8 cellular contexts compared by ENCODE assay signal in the genomic region with DNA sequence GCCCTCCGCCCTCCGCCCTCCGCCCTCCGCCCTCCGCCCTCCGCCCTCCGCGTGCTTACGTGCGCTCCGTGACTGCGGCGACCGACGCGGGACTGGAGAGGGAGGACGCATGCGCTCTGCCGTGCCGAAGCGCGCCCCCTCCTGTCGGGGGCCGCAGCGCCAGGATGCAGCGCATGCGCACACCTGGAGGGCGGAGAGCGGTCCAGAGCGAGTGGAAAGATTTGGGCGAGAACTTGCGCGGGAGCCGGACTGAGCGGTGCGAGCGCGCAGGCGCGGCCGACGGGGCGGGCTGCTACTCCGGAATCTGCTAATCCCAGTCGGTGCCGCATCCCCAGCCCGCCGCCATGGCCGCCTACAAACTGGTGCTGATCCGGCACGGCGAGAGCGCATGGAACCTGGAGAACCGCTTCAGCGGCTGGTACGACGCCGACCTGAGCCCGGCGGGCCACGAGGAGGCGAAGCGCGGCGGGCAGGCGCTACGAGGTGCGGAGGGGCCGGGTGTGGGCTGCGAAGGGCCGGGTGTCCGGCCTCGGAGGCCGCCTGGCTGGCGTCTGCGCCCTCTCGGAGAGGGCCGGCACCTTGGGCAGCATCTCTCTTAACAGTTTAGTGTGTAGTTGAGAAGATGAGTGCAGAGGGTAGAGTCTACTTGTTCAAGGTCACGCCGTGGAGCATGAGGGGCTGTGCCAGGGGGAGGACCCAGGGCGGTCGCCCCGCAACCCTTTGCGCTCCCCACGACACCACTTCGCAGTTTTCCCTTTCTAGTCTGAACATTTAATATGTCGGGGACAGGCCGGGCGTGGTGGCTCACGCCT. TPM values are rescaled to one million over a fixed set of nuclear protein-coding genes. Genes with fewer than 3 reads are reported as not detected.
DNase-seq lines count a peak whose midpoint lies in the region; TF ChIP-seq lines count a peak whose summit lies in the region.

A gene (plus strand): TSS at position 228 of the 812 bp plus-strand sequence. CDS start 117 bp downstream, at position 345.

- peak within 1 kb of the TSS; percentile 70 for H3K27ac ChIP-seq in neural cell (ENCODE audit: low read length)
- peak within 1 kb of the TSS; percentile 90 to 95 (median 92) for H3K27ac ChIP-seq in stomach

- H2AFZ ChIP-seq in Loucy (ENCODE audit: low read length), result peak within 1 kb of the TSS; percentile 99
- H2AFZ ChIP-seq in neural cell (ENCODE audit: low read depth, low read length), result peak within 1 kb of the TSS; percentile 45

- peaks cover 60% of the 10 kb centered on the region for H3K79me2 ChIP-seq in Loucy (ENCODE audit: insufficient read depth, low read length)
- H3K79me2 ChIP-seq in neural cell (replicated peaks; ENCODE audit: insufficient read depth, low read length), result peaks cover 27% of the 10 kb centered on the region

- no peak for TF ChIP-seq RAD21 in neural cell (conservative IDR thresholded peaks at IDR 0.05)

- peak within 1 kb of the TSS; percentile 99 for H3K4me3 ChIP-seq in H7 (ENCODE audit: insufficient read depth, low read depth, low read length)
- peak within 1 kb of the TSS; percentile 99 for H3K4me3 ChIP-seq in Loucy (ENCODE audit: low read length, poor library complexity, severe bottlenecking)
- peak within 1 kb of the TSS; percentile 96 for H3K4me3 ChIP-seq in fibroblast of the aortic adventitia (ENCODE audit: low read depth, low read length)
- peak within 1 kb of the TSS; percentile 92 for H3K4me3 ChIP-seq in neural cell (ENCODE audit: low read length)
- peak within 1 kb of the TSS; percentile 69 to 88 (median 84) for H3K4me3 ChIP-seq in stomach

- peak within 1 kb of the TSS; percentile 99 for H3K4me2 ChIP-seq in Loucy (ENCODE audit: low read depth, low read length, poor library complexity, severe bottlenecking)
- peak within 1 kb of the TSS; percentile 95 for H3K4me2 ChIP-seq in neural cell (ENCODE audit: low read length)

- peak; percentile 86 for TF ChIP-seq POLR2A in Raji (IDR thresholded peaks at IDR 0.05; ENCODE audit: insufficient read depth, low read depth, low read length)
- TF ChIP-seq POLR2A in stomach (IDR thresholded peaks at IDR 0.05), result peak in 1 of 4 donors; percentile 16

- 0 to 3% (median 0%) methylated on average over 35 to 86 of the region's 90 CpGs for WGBS in stomach, 5 donors

- H4K20me1 ChIP-seq in Loucy (ENCODE audit: insufficient read depth, low read length, poor library complexity, severe bottlenecking) (peaks cover 41% of the 10 kb centered on the region), neural cell (ENCODE audit: insufficient read depth) (no peaks in the 10 kb centered on the region)

- DNase-seq in H7, result peak; percentile 100
- peak; percentile 95 for DNase-seq in activated effector memory CD4-positive, alpha-beta T cell treated with Interleukin-2 at 50 U/mL for 16 hours
- DNase-seq in fibroblast of the aortic adventitia (ENCODE audit: low read depth), result peak; percentile 96
- DNase-seq in stomach, result peak; percentile 95

- H3K9ac ChIP-seq in ES-I3 (ENCODE audit: low read depth, low read length), result peak within 1 kb of the TSS; percentile 100
- peak within 1 kb of the TSS; percentile 97 for H3K9ac ChIP-seq in Loucy (ENCODE audit: low read depth, low read length, poor library complexity, severe bottlenecking)
- peak within 1 kb of the TSS; percentile 71 for H3K9ac ChIP-seq in neural cell (ENCODE audit: low read length)

- H3K36me3 ChIP-seq in ES-I3 (ENCODE audit: insufficient read depth, low read length), result peaks cover 14% of the 10 kb centered on the region
- peaks cover 20% of the 10 kb centered on the region for H3K36me3 ChIP-seq in H7 (replicated peaks; ENCODE audit: control insufficient read depth, insufficient read depth, low read length)
- peaks cover 27% of the 10 kb centered on the region; the same call in 1 of the 2 replicates for H3K36me3 ChIP-seq in Loucy (ENCODE audit: insufficient read depth, low read length)
- H3K36me3 ChIP-seq in neural cell (ENCODE audit: insufficient read depth, low read length), result no peaks in the 10 kb centered on the region
- H3K36me3 ChIP-seq in stomach, result peaks cover 7 to 21% (median 20%) of the 10 kb centered on the region in 4 donors

- no peaks in the 10 kb centered on the region for H3K9me2 ChIP-seq in Loucy (replicated peaks; ENCODE audit: low read depth, low read length)
- H3K9me2 ChIP-seq in neural cell (ENCODE audit: insufficient read depth, low read length), result no peaks in the 10 kb centered on the region

- H3K27me3 ChIP-seq in H7 (ENCODE audit: control insufficient read depth, insufficient read depth, low read length), result no peaks in the 10 kb centered on the region
- peaks cover 6% of the 10 kb centered on the region for H3K27me3 ChIP-seq in Loucy (ENCODE audit: insufficient read depth, low read length, poor library complexity, severe bottlenecking)
- no peaks in the 10 kb centered on the region for H3K27me3 ChIP-seq in neural cell (ENCODE audit: insufficient read depth, low read depth, low read length)
- no peaks in the 10 kb centered on the region for H3K27me3 ChIP-seq in stomach

- H3F3A ChIP-seq in Loucy (ENCODE audit: low read depth) (no peaks in the 10 kb centered on the region), neural cell (ENCODE audit: insufficient read depth, low read length, poor library complexity, severe bottlenecking) (no peaks in the 10 kb centered on the region)

- intact Hi-C loops in stomach (cut with DNase I; ENCODE audit: low total_unique reads), result no loop called here

- TF ChIP-seq EP300 in neural cell (conservative IDR thresholded peaks at IDR 0.05; ENCODE audit: poor library complexity, severe bottlenecking), result peak; percentile 24
- no peak for TF ChIP-seq EP300 in stomach (IDR thresholded peaks at IDR 0.05)

- TF ChIP-seq CTCF in Loucy (conservative IDR thresholded peaks at IDR 0.05; ENCODE audit: low read length) (peak; percentile 56), fibroblast of the aortic adventitia (IDR thresholded peaks at IDR 0.05; ENCODE audit: insufficient read depth, low read length) (peak; percentile 74), neural cell (IDR thresholded peaks at IDR 0.05; ENCODE audit: poor library complexity, severe bottlenecking) (peak; percentile 93), stomach (IDR thresholded peaks at IDR 0.05) (peak in 5 of 7 experiments; percentile 11 to 68 (median 66))

- no peaks in the 10 kb centered on the region for H3K9me3 ChIP-seq in ES-I3 (ENCODE audit: control insufficient read depth, insufficient read depth, low read length)
- no peaks in the 10 kb centered on the region for H3K9me3 ChIP-seq in Loucy (ENCODE audit: insufficient read depth, low read depth, low read length)
- H3K9me3 ChIP-seq in neural cell (ENCODE audit: low read length), result no peaks in the 10 kb centered on the region
- no peaks in the 10 kb centered on the region for H3K9me3 ChIP-seq in stomach

- H3K4me1 ChIP-seq in ES-I3 (ENCODE audit: insufficient read depth, low read length) (peaks cover 4% of the 10 kb centered on the region; the same call in 1 of the 2 replicates), Loucy (ENCODE audit: insufficient read depth, low read length, poor library complexity, severe bottlenecking) (peaks cover 27% of the 10 kb centered on the region), stomach (peaks cover 21 to 49% (median 34%) of the 10 kb centered on the region in 4 donors)

TF ChIP-seq in neural cell, 6 proteins besides CTCF, POLR2A, EP300 and RAD21:
- TF ChIP-seq POLR2AphosphoS5 (IDR thresholded peaks at IDR 0.05) (peak; percentile 53), EZH2 (IDR thresholded peaks at IDR 0.05; ENCODE audit: borderline replicate concordance, insufficient read depth, low read length, poor library complexity, severe bottlenecking) (no peak), MXI1 (conservative IDR thresholded peaks at IDR 0.05; ENCODE audit: poor library complexity, severe bottlenecking) (peak; percentile 91), SMC3 (conservative IDR thresholded peaks at IDR 0.05; ENCODE audit: poor library complexity) (no peak), TAF1 (IDR thresholded peaks at IDR 0.05; ENCODE audit: low read depth) (peak; percentile 43)
- TF ChIP-seq, protein P1, sequence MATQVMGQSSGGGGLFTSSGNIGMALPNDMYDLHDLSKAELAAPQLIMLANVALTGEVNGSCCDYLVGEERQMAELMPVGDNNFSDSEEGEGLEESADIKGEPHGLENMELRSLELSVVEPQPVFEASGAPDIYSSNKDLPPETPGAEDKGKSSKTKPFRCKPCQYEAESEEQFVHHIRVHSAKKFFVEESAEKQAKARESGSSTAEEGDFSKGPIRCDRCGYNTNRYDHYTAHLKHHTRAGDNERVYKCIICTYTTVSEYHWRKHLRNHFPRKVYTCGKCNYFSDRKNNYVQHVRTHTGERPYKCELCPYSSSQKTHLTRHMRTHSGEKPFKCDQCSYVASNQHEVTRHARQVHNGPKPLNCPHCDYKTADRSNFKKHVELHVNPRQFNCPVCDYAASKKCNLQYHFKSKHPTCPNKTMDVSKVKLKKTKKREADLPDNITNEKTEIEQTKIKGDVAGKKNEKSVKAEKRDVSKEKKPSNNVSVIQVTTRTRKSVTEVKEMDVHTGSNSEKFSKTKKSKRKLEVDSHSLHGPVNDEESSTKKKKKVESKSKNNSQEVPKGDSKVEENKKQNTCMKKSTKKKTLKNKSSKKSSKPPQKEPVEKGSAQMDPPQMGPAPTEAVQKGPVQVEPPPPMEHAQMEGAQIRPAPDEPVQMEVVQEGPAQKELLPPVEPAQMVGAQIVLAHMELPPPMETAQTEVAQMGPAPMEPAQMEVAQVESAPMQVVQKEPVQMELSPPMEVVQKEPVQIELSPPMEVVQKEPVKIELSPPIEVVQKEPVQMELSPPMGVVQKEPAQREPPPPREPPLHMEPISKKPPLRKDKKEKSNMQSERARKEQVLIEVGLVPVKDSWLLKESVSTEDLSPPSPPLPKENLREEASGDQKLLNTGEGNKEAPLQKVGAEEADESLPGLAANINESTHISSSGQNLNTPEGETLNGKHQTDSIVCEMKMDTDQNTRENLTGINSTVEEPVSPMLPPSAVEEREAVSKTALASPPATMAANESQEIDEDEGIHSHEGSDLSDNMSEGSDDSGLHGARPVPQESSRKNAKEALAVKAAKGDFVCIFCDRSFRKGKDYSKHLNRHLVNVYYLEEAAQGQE (IDR thresholded peaks at IDR 0.05; ENCODE audit: borderline replicate concordance), result peak; percentile 26

RNA-seq across cellular contexts. Expression of the gene that starts here (rescaled TPM):
- total RNA-seq in H7 (2014; rRNA removed; shearing (Covaris generic)), result 1,178 and 1,380 TPM in 2 replicates
- total RNA-seq in fibroblast of the aortic adventitia (ENCODE audit: low replicate concordance) (107 and 362 TPM in 2 replicates), stomach (100 to 1,000 TPM in 1 of 5 donors, 10 to 100 TPM in 4; 29.2 to 122 (median 95.6) TPM)
- polyA plus RNA-seq in neural cell (195 and 197 TPM in 2 replicates), stomach (100 to 1,000 TPM; 116 to 180 (median 137) TPM)
- 136 and 141 TPM in 2 replicates for polyA minus RNA-seq in neural cell

Comparison
In these comparisons a context has a peak if more than half of its experiments do, and no peak if none do; other contexts are left out.
1. Peak in every context shown above with its lines: DNase-seq, H3K4me3 ChIP-seq and H3K27ac ChIP-seq.